ENCODE assay signal across 9 cellular contexts in genomic region chr12:62434504-62435336, GRCh38. TPM values are rescaled to one million over a fixed set of nuclear protein-coding genes. Genes with fewer than 3 reads are reported as not detected.
DNase-seq lines count a peak whose midpoint lies in the region; ATAC-seq lines count a peak whose summit lies in the region.
"Had no signal": no experiment of that assay in that cellular context is flagged by ENCODE, and none has a peak within 500 bp of the region (broad histone marks: within the 10 kb centered on the region; RNA-seq: fewer than 3 reads in every experiment).

No MANE protein-coding gene starts in this region.

- no peak for ATAC-seq in GM18873 (IDR thresholded peaks at IDR 0.05; ENCODE audit: low FRiP score, unreplicated experiment)

- H3K4me1 ChIP-seq in muscle layer of duodenum (ENCODE audit: control insufficient read depth in 1 of 2, insufficient read depth in 2 of 2, low read length in 2 of 2), result peaks cover 0 to 9% of the 10 kb centered on the region in 2 donors

- H3K4me3 Mint-ChIP-seq in activated naive CD4-positive, alpha-beta T cell treated with anti-CD3 and anti-CD28 coated beads for 36 hours, result peak overlapping the region; percentile 76

- no peaks in the 10 kb centered on the region for H3K27me3 ChIP-seq in muscle layer of duodenum (ENCODE audit: low read depth, low read length)

- H3K9me3 ChIP-seq in muscle layer of duodenum (ENCODE audit: control insufficient read depth in 1 of 2, low read length in 2 of 2), result no peaks in the 10 kb centered on the region

- H3K27ac Mint-ChIP-seq in activated naive CD4-positive, alpha-beta T cell treated with anti-CD3 and anti-CD28 coated beads for 36 hours, result no peak overlapping the region

- peak; percentile 5 for DNase-seq in activated naive CD4-positive, alpha-beta T cell treated with anti-CD3 and anti-CD28 coated beads for 36 hours
- DNase-seq in activated naive CD4-positive, alpha-beta T cell treated with Interleukin-2 at 50 U/mL for 16 hours, result no peak
- DNase-seq in NCI-H748 treated with DMSO at 0.1 percent for 48 hours (lab: John Stamatoyannopoulos, UW) (peak; percentile 1), dermis blood vessel endothelial cell (peak; percentile 15), GDM1 (lab: John Stamatoyannopoulos, UW) (no peak)
- DNase-seq in effector CD8-positive, alpha-beta T cell (lab: John Stamatoyannopoulos, UW), result no peak

- H3K4me3 ChIP-seq in muscle layer of duodenum (ENCODE audit: low read depth in 1 of 2, low read length in 2 of 2), result peak overlapping the region; percentile 77 to 81

- intact Hi-C loops in activated naive CD4-positive, alpha-beta T cell treated with anti-CD3 and anti-CD28 coated beads for 36 hours (cut with micrococcal nuclease), result loop anchor here (1.0 to 10.0 kb wide), 4 partner anchors 169 to 630 kb away; a partner anchor contains a TSS

- no peaks in the 10 kb centered on the region for H3K36me3 Mint-ChIP-seq in activated naive CD4-positive, alpha-beta T cell treated with anti-CD3 and anti-CD28 coated beads for 36 hours (ENCODE audit: low read depth)

- H3K27me3 Mint-ChIP-seq in activated naive CD4-positive, alpha-beta T cell treated with anti-CD3 and anti-CD28 coated beads for 36 hours (ENCODE audit: low read depth), result peaks cover 31% of the 10 kb centered on the region

- no peaks in the 10 kb centered on the region for H3K9me3 Mint-ChIP-seq in activated naive CD4-positive, alpha-beta T cell treated with anti-CD3 and anti-CD28 coated beads for 36 hours

- H3K27ac ChIP-seq in muscle layer of duodenum (ENCODE audit: low read length), result no peak overlapping the region
- H3K27ac ChIP-seq: epithelial cell of prostate had no signal

- H3K4me1 Mint-ChIP-seq in activated naive CD4-positive, alpha-beta T cell treated with anti-CD3 and anti-CD28 coated beads for 36 hours (ENCODE audit: low read depth), result peaks cover 11% of the 10 kb centered on the region

- CTCF ChIA-PET in activated naive CD4-positive, alpha-beta T cell treated with anti-CD3 and anti-CD28 coated beads for 36 hours (lab: Charles Lee), result interaction anchor here (0.6 to 5.3 kb wide), 24 partner anchors 10 to 384 kb away, joined by 3 to 137 read pairs (median 4); partner anchors contain the start of gene MON2

- no peaks in the 10 kb centered on the region for H3K36me3 ChIP-seq in muscle layer of duodenum (ENCODE audit: control insufficient read depth in 1 of 2, insufficient read depth in 2 of 2, low read length in 2 of 2)

RNA-seq across cellular contexts. Expression of gene MON2, which starts 31.9 kb away (rescaled TPM):
- total RNA-seq in activated naive CD4-positive, alpha-beta T cell treated with anti-CD3 and anti-CD28 coated beads for 36 hours, result 10 to 100 TPM; 29.2 to 29.8 TPM
- 37.0 and 39.7 TPM in 2 replicates for total RNA-seq in dermis blood vessel endothelial cell

Comparison
In these comparisons a context has a peak if more than half of its experiments do, and no peak if none do; other contexts are left out.
1. DNase-seq: peak in activated naive CD4-positive, alpha-beta T cell treated with anti-CD3 and anti-CD28 coated beads for 36 hours (single experiment), NCI-H748 treated with DMSO at 0.1 percent for 48 hours (single experiment) and dermis blood vessel endothelial cell (single experiment); none in activated naive CD4-positive, alpha-beta T cell treated with Interleukin-2 at 50 U/mL for 16 hours (single experiment), GDM1 (single experiment) and effector CD8-positive, alpha-beta T cell (single experiment).